Comparison of ENCODE assay signal across 31 cellular contexts in genomic region chrX:115332832-115333231, GRCh38. TPM values are rescaled to one million over a fixed set of nuclear protein-coding genes. Genes with fewer than 3 reads are reported as not detected.
"Had no signal": no experiment of that assay in that cellular context is flagged by ENCODE, and none has a peak within 500 bp of the region (broad histone marks: within the 10 kb centered on the region; RNA-seq: fewer than 3 reads in every experiment).

No MANE protein-coding gene starts in this region.

- H3K9me3 ChIP-seq: adrenal gland, gastrocnemius medialis, right lobe of liver, stomach, suprapubic skin had no signal

- H3K27me3 Mint-ChIP-seq: activated B cell treated with CpG ODN at 0.5 μM for 24 hours; activated CD4-positive, alpha-beta T cell treated with anti-CD3 and anti-CD28 coated beads for 36 hours; activated naive CD8-positive, alpha-beta T cell; type B pancreatic cell had no signal

- H3K27ac Mint-ChIP-seq: activated B cell treated with CpG ODN at 0.5 μM for 24 hours; activated CD4-positive, alpha-beta T cell treated with anti-CD3 and anti-CD28 coated beads for 36 hours; activated naive CD8-positive, alpha-beta T cell; activated T-cell treated with anti-CD3 and anti-CD28 coated beads, Interleukin-2, amount 50 U/mL, for 24 hours; activated T-helper 2 cell treated with anti-CD3 and anti-CD28 coated beads, Interferon-gamma antibody, Interleukin-2, Interleukin-4, amounts not matched to agents 10 μg/mL and 5 μg/mL and 100 μg/mL, durations not matched to agents 14 hours and 24 hours and 36 hours; nephron progenitor cell; stimulated activated effector memory CD8-positive, alpha-beta T cell treated with anti-CD3 and anti-CD28 coated beads, Interleukin-12 subunit alpha, Interleukin-12 subunit beta, amount 100 ng/mL, for 72 hours; type B pancreatic cell had no signal

- H3K4me1 ChIP-seq: adrenal gland, gastrocnemius medialis, right lobe of liver, suprapubic skin had no signal

- H3K27ac ChIP-seq: adrenal gland, gastrocnemius medialis, right lobe of liver, skin epidermis, stomach, suprapubic skin had no signal

- H3K36me3 Mint-ChIP-seq: activated naive CD8-positive, alpha-beta T cell; stimulated activated effector memory CD8-positive, alpha-beta T cell treated with anti-CD3 and anti-CD28 coated beads, Interleukin-12 subunit alpha, Interleukin-12 subunit beta, amount 100 ng/mL, for 72 hours; type B pancreatic cell had no signal

- DNase-seq: activated B cell treated with CpG ODN at 0.5 μM for 24 hours; activated CD4-positive, alpha-beta T cell treated with anti-CD3 and anti-CD28 coated beads for 36 hours; activated CD4-positive, alpha-beta T cell treated with anti-CD3 and anti-CD28 coated beads, Interleukin-2, amount 50 U/mL, for 4 hours; activated CD8-positive, alpha-beta memory T cell treated with anti-CD3 and anti-CD28 coated beads for 24 hours; activated CD8-positive, alpha-beta memory T cell treated with anti-CD3 and anti-CD28 coated beads, Interleukin-2, amount 50 U/mL, for 4 hours; activated naive CD4-positive, alpha-beta T cell; activated T-cell treated with anti-CD3 and anti-CD28 coated beads, Interleukin-2, amount 50 U/mL, for 24 hours; adrenal gland; dermis blood vessel endothelial cell; effector CD8-positive, alpha-beta T cell; erythroblast; gastrocnemius medialis; head of caudate nucleus; hypothalamus; islet precursor cell; left cardiac atrium; nephron progenitor cell; right lobe of liver; stimulated activated CD4-positive, alpha-beta T cell treated with anti-CD3 and anti-CD28 coated beads, Interleukin-2, amount 100 ng/mL, for 24 hours; stomach; T-helper 1 cell had no signal

- H3K4me3 Mint-ChIP-seq: activated B cell treated with CpG ODN at 0.5 μM for 24 hours; activated CD4-positive, alpha-beta T cell treated with anti-CD3 and anti-CD28 coated beads for 36 hours; activated naive CD8-positive, alpha-beta T cell; activated T-cell treated with anti-CD3 and anti-CD28 coated beads, Interleukin-2, amount 50 U/mL, for 24 hours; nephron progenitor cell; stimulated activated effector memory CD8-positive, alpha-beta T cell treated with anti-CD3 and anti-CD28 coated beads, Interleukin-12 subunit alpha, Interleukin-12 subunit beta, amount 100 ng/mL, for 72 hours; type B pancreatic cell had no signal

- H3K4me3 ChIP-seq: adrenal gland, gastrocnemius medialis, right lobe of liver, skin epidermis, stomach, suprapubic skin had no signal

- ATAC-seq: activated CD4-positive, alpha-beta T cell treated with anti-CD3 and anti-CD28 coated beads for 36 hours; gastrocnemius medialis; left cardiac atrium; right lobe of liver; stimulated activated effector memory CD8-positive, alpha-beta T cell treated with anti-CD3 and anti-CD28 coated beads, Interleukin-12 subunit alpha, Interleukin-12 subunit beta, amount 100 ng/mL, for 72 hours had no signal

- H3K27me3 ChIP-seq: suprapubic skin had no signal

- H3K4me1 Mint-ChIP-seq: activated B cell treated with CpG ODN at 0.5 μM for 24 hours; activated CD4-positive, alpha-beta T cell treated with anti-CD3 and anti-CD28 coated beads for 36 hours; stimulated activated effector memory CD8-positive, alpha-beta T cell treated with anti-CD3 and anti-CD28 coated beads, Interleukin-12 subunit alpha, Interleukin-12 subunit beta, amount 100 ng/mL, for 72 hours had no signal

- H3K36me3 ChIP-seq: adrenal gland, gastrocnemius medialis, right lobe of liver, stomach, suprapubic skin had no signal

- H3K9me3 Mint-ChIP-seq: activated B cell treated with CpG ODN at 0.5 μM for 24 hours; activated T-cell treated with anti-CD3 and anti-CD28 coated beads, Interleukin-2, amount 50 U/mL, for 24 hours; activated T-helper 2 cell treated with anti-CD3 and anti-CD28 coated beads, Interferon-gamma antibody, Interleukin-2, Interleukin-4, amounts not matched to agents 10 μg/mL and 5 μg/mL and 100 μg/mL, durations not matched to agents 14 hours and 24 hours and 36 hours; nephron progenitor cell had no signal

RNA-seq across cellular contexts. Expression of gene LUZP4, which starts 43.3 kb away (rescaled TPM):
- total RNA-seq: activated B cell treated with CpG ODN at 0.5 μM for 24 hours; activated CD4-positive, alpha-beta T cell treated with anti-CD3 and anti-CD28 coated beads for 36 hours; activated T-helper 2 cell treated with anti-CD3 and anti-CD28 coated beads, Interferon-gamma antibody, Interleukin-2, Interleukin-4, amounts not matched to agents 10 μg/mL and 5 μg/mL and 100 μg/mL, durations not matched to agents 14 hours and 24 hours and 36 hours; adrenal gland; cerebellum; dermis blood vessel endothelial cell; gastrocnemius medialis; left cardiac atrium; liver; mononuclear cell; myocyte; right lobe of liver; stomach; suprapubic skin had no signal
- polyA plus RNA-seq: adrenal gland, liver, stomach had no signal
